In the genomic region with DNA sequence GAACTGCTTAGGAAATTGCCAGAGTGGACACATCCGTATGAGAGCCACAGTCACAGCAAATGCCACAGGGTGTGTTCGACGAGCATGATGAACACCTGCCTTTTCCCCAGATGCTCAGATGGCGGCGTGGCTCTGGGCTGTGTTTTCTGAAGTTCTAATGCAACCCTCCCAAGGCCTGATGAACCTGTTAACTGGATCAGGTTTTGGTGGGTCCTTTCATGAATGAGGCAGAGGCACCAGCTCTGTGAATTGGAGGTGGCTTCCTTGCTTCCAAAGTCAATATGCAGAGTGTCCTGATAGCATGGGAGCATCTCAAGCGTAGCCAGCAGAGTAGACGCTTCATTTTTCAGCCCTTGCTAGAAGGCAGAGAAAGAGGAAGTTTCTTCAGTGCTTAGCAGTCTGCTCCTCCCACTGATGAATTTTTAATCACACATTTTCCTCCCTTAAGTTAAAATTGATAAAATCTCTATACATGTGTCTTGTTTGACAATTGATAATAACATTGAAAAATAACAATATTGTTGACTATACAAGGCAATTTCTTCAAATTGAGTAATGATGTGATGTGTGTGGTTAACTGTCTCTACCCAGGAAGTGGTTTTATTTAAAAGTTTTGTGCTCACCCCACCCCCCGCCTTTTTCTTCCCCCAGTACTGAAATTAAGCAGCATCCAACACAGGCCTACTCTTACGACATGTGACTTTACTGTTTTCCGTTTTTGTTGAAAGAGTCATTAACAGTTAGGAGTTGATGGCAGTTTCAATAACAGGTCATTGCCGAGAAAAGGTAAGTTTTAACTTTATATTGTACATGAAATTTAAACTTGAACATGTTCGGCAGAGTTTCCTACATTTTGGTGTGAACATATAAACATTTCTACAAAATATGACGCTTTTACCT, we compare ENCODE assay signal across 8 cellular contexts.
A peak's percentile ranks its signal among the peaks of the same experiment; 100 is the strongest.
DNase-seq lines count a peak whose midpoint lies in the region; ATAC-seq, FAIRE-seq and TF ChIP-seq lines count a peak whose summit lies in the region.

A gene (plus strand): TSS at position 739 of the 900 bp plus-strand sequence.

- ATAC-seq in GM18909 (IDR thresholded peaks at IDR 0.05; ENCODE audit: poor library complexity, unreplicated experiment) (peak; percentile 93), HG03025 (IDR thresholded peaks at IDR 0.05; ENCODE audit: low FRiP score, unreplicated experiment) (peak; percentile 93)

- DNase-seq in SKM-1 treated with dmso at 0.1 percent for 144 hours (lab: John Stamatoyannopoulos, UW; ENCODE audit: unreplicated experiment) (peak; percentile 92), putamen (ENCODE audit: low spot score) (peak; percentile 17), NCI-H510A treated with DMSO at 0.1 percent for 48 hours (lab: John Stamatoyannopoulos, UW) (no peak), NCI-H1105 treated with DMSO at 0.1 percent for 48 hours (lab: John Stamatoyannopoulos, UW) (no peak), D721Med (ENCODE audit: insufficient read length, low spot score) (no peak)
- peak; percentile 84 for DNase-seq in activated naive CD4-positive, alpha-beta T cell treated with anti-CD3 and anti-CD28 coated beads, Interleukin-2, amount 10 ng/mL, durations not matched to agents 7 days and 5 days

- no peaks in the 10 kb centered on the region for H3K27me3 Mint-ChIP-seq in activated naive CD4-positive, alpha-beta T cell treated with anti-CD3 and anti-CD28 coated beads, Interleukin-2, amount 10 ng/mL, durations not matched to agents 7 days and 5 days

- CTCF ChIA-PET in activated naive CD4-positive, alpha-beta T cell treated with anti-CD3 and anti-CD28 coated beads, Interleukin-2, amount 10 ng/mL, durations not matched to agents 7 days and 5 days (lab: Charles Lee), result interaction anchor here (0.6 to 4.1 kb wide), 10 partner anchors 10 to 133 kb away, joined by 3 to 25 read pairs (median 4); no protein-coding TSS in a partner anchor

- H3K27ac Mint-ChIP-seq in activated naive CD4-positive, alpha-beta T cell treated with anti-CD3 and anti-CD28 coated beads, Interleukin-2, amount 10 ng/mL, durations not matched to agents 7 days and 5 days, result peak within 1 kb of the TSS; percentile 100

- no peak for TF ChIP-seq CTCF in D721Med (IDR thresholded peaks at IDR 0.05; ENCODE audit: insufficient read depth, missing control alignments)

- H3K4me3 Mint-ChIP-seq in activated naive CD4-positive, alpha-beta T cell treated with anti-CD3 and anti-CD28 coated beads, Interleukin-2, amount 10 ng/mL, durations not matched to agents 7 days and 5 days, result peak within 1 kb of the TSS; percentile 74

- peaks cover 44% of the 10 kb centered on the region for H3K4me1 Mint-ChIP-seq in activated naive CD4-positive, alpha-beta T cell treated with anti-CD3 and anti-CD28 coated beads, Interleukin-2, amount 10 ng/mL, durations not matched to agents 7 days and 5 days

- peaks cover 22% of the 10 kb centered on the region for H3K36me3 Mint-ChIP-seq in activated naive CD4-positive, alpha-beta T cell treated with anti-CD3 and anti-CD28 coated beads, Interleukin-2, amount 10 ng/mL, durations not matched to agents 7 days and 5 days

- no peak for FAIRE-seq in D721Med (lab: Jason Lieb, UNC)

- H3K9me3 Mint-ChIP-seq in activated naive CD4-positive, alpha-beta T cell treated with anti-CD3 and anti-CD28 coated beads, Interleukin-2, amount 10 ng/mL, durations not matched to agents 7 days and 5 days, result no peaks in the 10 kb centered on the region

Comparison
In these comparisons a context has a peak if more than half of its experiments do, and no peak if none do; other contexts are left out.
1. DNase-seq: peak in SKM-1 treated with dmso at 0.1 percent for 144 hours (single experiment), activated naive CD4-positive, alpha-beta T cell treated with anti-CD3 and anti-CD28 coated beads, Interleukin-2, amount 10 ng/mL, durations not matched to agents 7 days and 5 days (single experiment) and putamen (single experiment); none in NCI-H510A treated with DMSO at 0.1 percent for 48 hours (single experiment), NCI-H1105 treated with DMSO at 0.1 percent for 48 hours (single experiment) and D721Med (single experiment).